2 cellular contexts compared by ENCODE assay signal in the genomic region with DNA sequence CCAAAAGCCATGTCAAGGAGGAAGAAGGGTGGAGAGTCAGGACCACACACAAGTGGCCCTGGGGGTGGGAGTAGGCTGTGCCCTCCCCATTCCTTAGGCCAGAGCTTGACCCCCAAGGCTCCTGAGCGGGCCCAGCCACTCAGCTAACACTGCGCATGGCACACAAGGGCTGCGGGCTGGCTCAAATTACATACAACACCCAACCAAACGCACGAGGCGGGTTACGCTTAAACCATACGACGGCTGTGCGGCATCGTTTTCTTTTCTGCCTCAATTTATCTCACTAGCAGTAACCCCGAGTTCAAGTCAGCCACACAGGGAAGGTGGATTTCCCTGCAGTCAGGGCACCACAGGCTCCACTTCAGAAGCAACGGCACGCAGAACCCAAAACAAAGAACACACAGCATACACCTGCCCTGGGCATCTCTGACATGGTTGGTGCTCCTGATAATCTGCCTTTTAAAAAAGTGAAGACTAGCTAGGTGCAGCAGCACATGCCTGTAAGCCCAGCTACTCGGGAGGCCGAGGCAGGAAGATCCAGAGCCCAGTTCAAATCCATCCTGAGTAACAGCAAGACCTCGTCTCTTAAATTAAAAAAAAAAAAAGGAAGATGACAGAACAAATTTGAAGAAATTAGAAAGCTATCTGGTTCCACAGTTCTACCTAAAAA.
TF ChIP-seq lines count a peak whose summit lies in the region.

No MANE protein-coding gene starts in this region.

TF ChIP-seq in SK-N-SH, 30 proteins besides CTCF, POLR2A, EP300 and RAD21 (continued from another document):
- TF ChIP-seq, protein P1, sequence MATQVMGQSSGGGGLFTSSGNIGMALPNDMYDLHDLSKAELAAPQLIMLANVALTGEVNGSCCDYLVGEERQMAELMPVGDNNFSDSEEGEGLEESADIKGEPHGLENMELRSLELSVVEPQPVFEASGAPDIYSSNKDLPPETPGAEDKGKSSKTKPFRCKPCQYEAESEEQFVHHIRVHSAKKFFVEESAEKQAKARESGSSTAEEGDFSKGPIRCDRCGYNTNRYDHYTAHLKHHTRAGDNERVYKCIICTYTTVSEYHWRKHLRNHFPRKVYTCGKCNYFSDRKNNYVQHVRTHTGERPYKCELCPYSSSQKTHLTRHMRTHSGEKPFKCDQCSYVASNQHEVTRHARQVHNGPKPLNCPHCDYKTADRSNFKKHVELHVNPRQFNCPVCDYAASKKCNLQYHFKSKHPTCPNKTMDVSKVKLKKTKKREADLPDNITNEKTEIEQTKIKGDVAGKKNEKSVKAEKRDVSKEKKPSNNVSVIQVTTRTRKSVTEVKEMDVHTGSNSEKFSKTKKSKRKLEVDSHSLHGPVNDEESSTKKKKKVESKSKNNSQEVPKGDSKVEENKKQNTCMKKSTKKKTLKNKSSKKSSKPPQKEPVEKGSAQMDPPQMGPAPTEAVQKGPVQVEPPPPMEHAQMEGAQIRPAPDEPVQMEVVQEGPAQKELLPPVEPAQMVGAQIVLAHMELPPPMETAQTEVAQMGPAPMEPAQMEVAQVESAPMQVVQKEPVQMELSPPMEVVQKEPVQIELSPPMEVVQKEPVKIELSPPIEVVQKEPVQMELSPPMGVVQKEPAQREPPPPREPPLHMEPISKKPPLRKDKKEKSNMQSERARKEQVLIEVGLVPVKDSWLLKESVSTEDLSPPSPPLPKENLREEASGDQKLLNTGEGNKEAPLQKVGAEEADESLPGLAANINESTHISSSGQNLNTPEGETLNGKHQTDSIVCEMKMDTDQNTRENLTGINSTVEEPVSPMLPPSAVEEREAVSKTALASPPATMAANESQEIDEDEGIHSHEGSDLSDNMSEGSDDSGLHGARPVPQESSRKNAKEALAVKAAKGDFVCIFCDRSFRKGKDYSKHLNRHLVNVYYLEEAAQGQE (IDR thresholded peaks at IDR 0.05; ENCODE audit: low read depth, low read length) = no peak
- TF ChIP-seq NFIC (IDR thresholded peaks at IDR 0.05; ENCODE audit: borderline replicate concordance) = no peak

TF ChIP-seq in SK-N-SH treated with all-trans-retinoic acid at 6 μM for 48 hours, 23 proteins besides CTCF, POLR2A, EP300 and RAD21 (continued from another document):
- TF ChIP-seq, protein P2, sequence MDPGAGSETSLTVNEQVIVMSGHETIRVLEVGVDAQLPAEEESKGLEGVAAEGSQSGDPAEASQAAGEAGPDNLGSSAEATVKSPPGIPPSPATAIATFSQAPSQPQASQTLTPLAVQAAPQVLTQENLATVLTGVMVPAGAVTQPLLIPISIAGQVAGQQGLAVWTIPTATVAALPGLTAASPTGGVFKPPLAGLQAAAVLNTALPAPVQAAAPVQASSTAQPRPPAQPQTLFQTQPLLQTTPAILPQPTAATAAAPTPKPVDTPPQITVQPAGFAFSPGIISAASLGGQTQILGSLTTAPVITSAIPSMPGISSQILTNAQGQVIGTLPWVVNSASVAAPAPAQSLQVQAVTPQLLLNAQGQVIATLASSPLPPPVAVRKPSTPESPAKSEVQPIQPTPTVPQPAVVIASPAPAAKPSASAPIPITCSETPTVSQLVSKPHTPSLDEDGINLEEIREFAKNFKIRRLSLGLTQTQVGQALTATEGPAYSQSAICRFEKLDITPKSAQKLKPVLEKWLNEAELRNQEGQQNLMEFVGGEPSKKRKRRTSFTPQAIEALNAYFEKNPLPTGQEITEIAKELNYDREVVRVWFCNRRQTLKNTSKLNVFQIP (CRISPR knock-in tag; IDR thresholded peaks at IDR 0.05; ENCODE audit: borderline replicate concordance, low read depth) = no peak
- TF ChIP-seq, protein P3, sequence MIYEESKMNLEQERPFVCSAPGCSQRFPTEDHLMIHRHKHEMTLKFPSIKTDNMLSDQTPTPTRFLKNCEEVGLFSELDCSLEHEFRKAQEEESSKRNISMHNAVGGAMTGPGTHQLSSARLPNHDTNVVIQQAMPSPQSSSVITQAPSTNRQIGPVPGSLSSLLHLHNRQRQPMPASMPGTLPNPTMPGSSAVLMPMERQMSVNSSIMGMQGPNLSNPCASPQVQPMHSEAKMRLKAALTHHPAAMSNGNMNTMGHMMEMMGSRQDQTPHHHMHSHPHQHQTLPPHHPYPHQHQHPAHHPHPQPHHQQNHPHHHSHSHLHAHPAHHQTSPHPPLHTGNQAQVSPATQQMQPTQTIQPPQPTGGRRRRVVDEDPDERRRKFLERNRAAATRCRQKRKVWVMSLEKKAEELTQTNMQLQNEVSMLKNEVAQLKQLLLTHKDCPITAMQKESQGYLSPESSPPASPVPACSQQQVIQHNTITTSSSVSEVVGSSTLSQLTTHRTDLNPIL (CRISPR knock-in tag; IDR thresholded peaks at IDR 0.05; ENCODE audit: low read depth) = no peak
- TF ChIP-seq, protein P4, sequence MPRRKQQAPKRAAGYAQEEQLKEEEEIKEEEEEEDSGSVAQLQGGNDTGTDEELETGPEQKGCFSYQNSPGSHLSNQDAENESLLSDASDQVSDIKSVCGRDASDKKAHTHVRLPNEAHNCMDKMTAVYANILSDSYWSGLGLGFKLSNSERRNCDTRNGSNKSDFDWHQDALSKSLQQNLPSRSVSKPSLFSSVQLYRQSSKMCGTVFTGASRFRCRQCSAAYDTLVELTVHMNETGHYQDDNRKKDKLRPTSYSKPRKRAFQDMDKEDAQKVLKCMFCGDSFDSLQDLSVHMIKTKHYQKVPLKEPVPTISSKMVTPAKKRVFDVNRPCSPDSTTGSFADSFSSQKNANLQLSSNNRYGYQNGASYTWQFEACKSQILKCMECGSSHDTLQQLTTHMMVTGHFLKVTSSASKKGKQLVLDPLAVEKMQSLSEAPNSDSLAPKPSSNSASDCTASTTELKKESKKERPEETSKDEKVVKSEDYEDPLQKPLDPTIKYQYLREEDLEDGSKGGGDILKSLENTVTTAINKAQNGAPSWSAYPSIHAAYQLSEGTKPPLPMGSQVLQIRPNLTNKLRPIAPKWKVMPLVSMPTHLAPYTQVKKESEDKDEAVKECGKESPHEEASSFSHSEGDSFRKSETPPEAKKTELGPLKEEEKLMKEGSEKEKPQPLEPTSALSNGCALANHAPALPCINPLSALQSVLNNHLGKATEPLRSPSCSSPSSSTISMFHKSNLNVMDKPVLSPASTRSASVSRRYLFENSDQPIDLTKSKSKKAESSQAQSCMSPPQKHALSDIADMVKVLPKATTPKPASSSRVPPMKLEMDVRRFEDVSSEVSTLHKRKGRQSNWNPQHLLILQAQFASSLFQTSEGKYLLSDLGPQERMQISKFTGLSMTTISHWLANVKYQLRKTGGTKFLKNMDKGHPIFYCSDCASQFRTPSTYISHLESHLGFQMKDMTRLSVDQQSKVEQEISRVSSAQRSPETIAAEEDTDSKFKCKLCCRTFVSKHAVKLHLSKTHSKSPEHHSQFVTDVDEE (CRISPR knock-in tag; IDR thresholded peaks at IDR 0.05) = no peak
- TF ChIP-seq ZNF70 (CRISPR knock-in tag; IDR thresholded peaks at IDR 0.05) (no peak), SNAI2 (CRISPR knock-in tag; IDR thresholded peaks at IDR 0.05) (no peak), ESRRG (CRISPR knock-in tag; IDR thresholded peaks at IDR 0.05) (no peak), ZNF8 (CRISPR knock-in tag; IDR thresholded peaks at IDR 0.05) (no peak), ZC3H10 (CRISPR knock-in tag; IDR thresholded peaks at IDR 0.05) (no peak), GLIS3 (CRISPR knock-in tag; IDR thresholded peaks at IDR 0.05) (no peak), RARB (CRISPR knock-in tag; IDR thresholded peaks at IDR 0.05) (no peak), TOX (CRISPR knock-in tag; IDR thresholded peaks at IDR 0.05; ENCODE audit: borderline replicate concordance) (no peak), ISL1 (CRISPR knock-in tag; IDR thresholded peaks at IDR 0.05) (no peak), ZFP3 (CRISPR knock-in tag; IDR thresholded peaks at IDR 0.05) (no peak)
- TF ChIP-seq, protein P5, sequence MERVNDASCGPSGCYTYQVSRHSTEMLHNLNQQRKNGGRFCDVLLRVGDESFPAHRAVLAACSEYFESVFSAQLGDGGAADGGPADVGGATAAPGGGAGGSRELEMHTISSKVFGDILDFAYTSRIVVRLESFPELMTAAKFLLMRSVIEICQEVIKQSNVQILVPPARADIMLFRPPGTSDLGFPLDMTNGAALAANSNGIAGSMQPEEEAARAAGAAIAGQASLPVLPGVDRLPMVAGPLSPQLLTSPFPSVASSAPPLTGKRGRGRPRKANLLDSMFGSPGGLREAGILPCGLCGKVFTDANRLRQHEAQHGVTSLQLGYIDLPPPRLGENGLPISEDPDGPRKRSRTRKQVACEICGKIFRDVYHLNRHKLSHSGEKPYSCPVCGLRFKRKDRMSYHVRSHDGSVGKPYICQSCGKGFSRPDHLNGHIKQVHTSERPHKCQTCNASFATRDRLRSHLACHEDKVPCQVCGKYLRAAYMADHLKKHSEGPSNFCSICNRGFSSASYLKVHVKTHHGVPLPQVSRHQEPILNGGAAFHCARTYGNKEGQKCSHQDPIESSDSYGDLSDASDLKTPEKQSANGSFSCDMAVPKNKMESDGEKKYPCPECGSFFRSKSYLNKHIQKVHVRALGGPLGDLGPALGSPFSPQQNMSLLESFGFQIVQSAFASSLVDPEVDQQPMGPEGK (CRISPR knock-in tag; IDR thresholded peaks at IDR 0.05; ENCODE audit: borderline replicate concordance) = no peak
- TF ChIP-seq, protein P6, sequence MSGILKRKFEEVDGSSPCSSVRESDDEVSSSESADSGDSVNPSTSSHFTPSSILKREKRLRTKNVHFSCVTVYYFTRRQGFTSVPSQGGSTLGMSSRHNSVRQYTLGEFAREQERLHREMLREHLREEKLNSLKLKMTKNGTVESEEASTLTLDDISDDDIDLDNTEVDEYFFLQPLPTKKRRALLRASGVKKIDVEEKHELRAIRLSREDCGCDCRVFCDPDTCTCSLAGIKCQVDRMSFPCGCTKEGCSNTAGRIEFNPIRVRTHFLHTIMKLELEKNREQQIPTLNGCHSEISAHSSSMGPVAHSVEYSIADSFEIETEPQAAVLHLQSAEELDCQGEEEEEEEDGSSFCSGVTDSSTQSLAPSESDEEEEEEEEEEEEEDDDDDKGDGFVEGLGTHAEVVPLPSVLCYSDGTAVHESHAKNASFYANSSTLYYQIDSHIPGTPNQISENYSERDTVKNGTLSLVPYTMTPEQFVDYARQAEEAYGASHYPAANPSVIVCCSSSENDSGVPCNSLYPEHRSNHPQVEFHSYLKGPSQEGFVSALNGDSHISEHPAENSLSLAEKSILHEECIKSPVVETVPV (CRISPR knock-in tag; IDR thresholded peaks at IDR 0.05) = no peak
